8 cellular contexts compared by ENCODE assay signal in the genomic region with DNA sequence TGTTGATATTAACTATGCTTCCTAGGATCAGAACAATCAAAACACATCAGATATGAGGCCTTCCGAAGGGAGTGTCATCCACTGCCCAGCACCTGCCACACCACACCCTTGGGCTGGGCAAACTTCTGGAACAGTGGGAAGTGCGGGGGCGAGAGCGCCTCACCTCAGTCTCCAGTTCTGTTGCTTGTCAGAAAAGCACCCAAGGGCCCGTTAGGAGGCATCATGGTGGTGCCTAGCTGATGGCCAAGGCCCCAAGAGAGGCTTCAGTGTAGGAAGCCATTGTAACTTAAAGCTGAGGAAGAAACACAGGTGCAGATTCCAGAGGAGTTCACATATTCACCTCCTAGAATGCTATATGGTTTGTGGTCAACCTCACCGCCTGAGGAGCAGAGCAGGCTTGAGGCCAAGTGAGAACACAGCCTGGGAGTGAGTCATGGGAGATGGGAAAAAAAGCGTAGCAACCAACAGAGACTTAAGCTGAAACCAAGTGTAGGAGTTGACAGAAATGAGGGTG.
DNase-seq lines count a peak whose midpoint lies in the region; ATAC-seq and TF ChIP-seq lines count a peak whose summit lies in the region.

No MANE protein-coding gene starts in this region.

- no peak overlapping the region for H4K8ac ChIP-seq in H9 (replicated peaks; ENCODE audit: insufficient read length, low read depth, low read length)

- no peak overlapping the region for H2BK5ac ChIP-seq in H9 (ENCODE audit: insufficient read length, low read length)

- ATAC-seq in left cardiac atrium (peak; percentile 46 to 95), Right ventricle myocardium superior (ENCODE audit: poor library complexity) (no peak), lower lobe of right lung (peak; percentile 40 to 63), upper lobe of right lung (peak; percentile 22), HG02623 (IDR thresholded peaks at IDR 0.05; ENCODE audit: unreplicated experiment) (no peak)

- intact Hi-C loops in left cardiac atrium (cut with DNase I): loop anchor here in 1 of 2 donors (10.0 kb wide), 1 partner anchor 147 kb away; no protein-coding TSS in a partner anchor
- intact Hi-C loops in Right ventricle myocardium superior (cut with DNase I): loop anchor here (5.0 kb wide), 1 partner anchor 145 kb away; no protein-coding TSS in a partner anchor
- intact Hi-C loops in lower lobe of right lung (cut with DNase I): no loop called here
- intact Hi-C loops in upper lobe of right lung (cut with DNase I): no loop called here

- no peak overlapping the region for H2AK5ac ChIP-seq in H9 (ENCODE audit: insufficient read length, low read length)

- no peaks in the 10 kb centered on the region for H3K9me3 ChIP-seq in lower lobe of right lung
- H3K9me3 ChIP-seq in upper lobe of right lung: no peaks in the 10 kb centered on the region
- no peaks in the 10 kb centered on the region for H3K9me3 ChIP-seq in H9 (ENCODE audit: control insufficient read depth, low read depth, low read length)

- H4K5ac ChIP-seq in H9 (ENCODE audit: insufficient read length, low read depth, low read length): no peak overlapping the region

- no peak overlapping the region for H3K56ac ChIP-seq in H9 (ENCODE audit: insufficient read length, low read depth, low read length)

- WGBS in H9 (ENCODE audit: extremely low coverage, insufficient read length, low lambda C conversion rate): no CpG with 5 or more reads among the region's 7 CpGs

- DNase-seq in left cardiac atrium (peak; percentile 35), Right ventricle myocardium superior (no peak), lower lobe of right lung (no peak), upper lobe of right lung (no peak), H9 (no peak)
- peak; percentile 68 for DNase-seq in activated naive CD8-positive, alpha-beta T cell treated with anti-CD3 and anti-CD28 coated beads for 36 hours
- no peak for DNase-seq in activated CD4-positive, CD25-positive, alpha-beta regulatory T cell (lab: John Stamatoyannopoulos, UW)

- H3K4me2 ChIP-seq in H9 (ENCODE audit: insufficient read depth, insufficient read length, low read length): no peak overlapping the region

- H3K23ac ChIP-seq in H9 (ENCODE audit: insufficient read length, low read depth, low read length): no peak overlapping the region

- no peak overlapping the region for H3T11ph ChIP-seq in H9 (ENCODE audit: low read length)

- H2BK20ac ChIP-seq in H9 (ENCODE audit: low read depth, low read length, poor library complexity, severe bottlenecking): no peak overlapping the region

- H3K4me3 ChIP-seq in lower lobe of right lung: no peak overlapping the region
- no peak overlapping the region for H3K4me3 ChIP-seq in upper lobe of right lung

- no peak overlapping the region for H3K4me3 Mint-ChIP-seq in activated naive CD8-positive, alpha-beta T cell treated with anti-CD3 and anti-CD28 coated beads for 36 hours
- no peak overlapping the region for H3K4me3 Mint-ChIP-seq in H9

- H3K4me1 Mint-ChIP-seq in activated naive CD8-positive, alpha-beta T cell treated with anti-CD3 and anti-CD28 coated beads for 36 hours: peaks cover 10% of the 10 kb centered on the region
- peaks cover 3% of the 10 kb centered on the region in 2 experiments for H3K4me1 Mint-ChIP-seq in H9

- H3K27ac Mint-ChIP-seq in activated naive CD8-positive, alpha-beta T cell treated with anti-CD3 and anti-CD28 coated beads for 36 hours: peak overlapping the region; percentile 0
- 0 out of 7 replicates have a peak overlapping the region, but pooled peaks of 1 of the 3 experiments have one; percentile 22 for H3K27ac Mint-ChIP-seq in H9

- no peak overlapping the region for H2BK15ac ChIP-seq in H9 (ENCODE audit: low read depth, low read length)

- H3K79me1 ChIP-seq in H9 (ENCODE audit: insufficient read depth, low read depth, low read length, poor library complexity, severe bottlenecking): no peaks in the 10 kb centered on the region

- H3K36me3 ChIP-seq in lower lobe of right lung: no peaks in the 10 kb centered on the region
- no peaks in the 10 kb centered on the region for H3K36me3 ChIP-seq in upper lobe of right lung

- no peak overlapping the region for H2AFZ ChIP-seq in H9 (ENCODE audit: low read length)

- H3K23me2 ChIP-seq in H9 (ENCODE audit: insufficient read length, low read depth, low read length, poor library complexity, severe bottlenecking): no peaks in the 10 kb centered on the region

- no peaks in the 10 kb centered on the region for H4K20me1 ChIP-seq in H9 (ENCODE audit: control insufficient read depth, insufficient read depth, insufficient read length)

- H3K4ac ChIP-seq in H9 (ENCODE audit: low read depth, low read length): no peak overlapping the region

- H3K27me3 ChIP-seq in lower lobe of right lung (ENCODE audit: low read depth): no peaks in the 10 kb centered on the region
- H3K27me3 ChIP-seq in upper lobe of right lung: no peaks in the 10 kb centered on the region
- no peaks in the 10 kb centered on the region for H3K27me3 ChIP-seq in H9 (ENCODE audit: insufficient read depth, low read length)

- H4K91ac ChIP-seq in H9 (ENCODE audit: insufficient read length, low read depth, low read length): no peak overlapping the region

- TF ChIP-seq CTCF in lower lobe of right lung (IDR thresholded peaks at IDR 0.05) (no peak), upper lobe of right lung (IDR thresholded peaks at IDR 0.05) (no peak), H9 (conservative IDR thresholded peaks at IDR 0.05) (no peak)

- no peak overlapping the region for H3K27ac ChIP-seq in lower lobe of right lung
- H3K27ac ChIP-seq in upper lobe of right lung: no peak overlapping the region
- H3K27ac ChIP-seq in H9 (ENCODE audit: insufficient read length, low read depth, low read length): no peak overlapping the region

- H3K27me3 Mint-ChIP-seq in activated naive CD8-positive, alpha-beta T cell treated with anti-CD3 and anti-CD28 coated beads for 36 hours: peaks cover 9% of the 10 kb centered on the region
- H3K27me3 Mint-ChIP-seq in H9 (ENCODE audit: low read depth): peaks cover 2% of the 10 kb centered on the region; the same call in 1 of the 2 replicates

- no peaks in the 10 kb centered on the region for H3K79me2 ChIP-seq in H9 (ENCODE audit: insufficient read depth, low read length)

- H2BK12ac ChIP-seq in H9 (ENCODE audit: insufficient read length, low read depth, low read length): no peak overlapping the region

- H3K36me3 Mint-ChIP-seq in activated naive CD8-positive, alpha-beta T cell treated with anti-CD3 and anti-CD28 coated beads for 36 hours: no peaks in the 10 kb centered on the region
- no peaks in the 10 kb centered on the region for H3K36me3 Mint-ChIP-seq in H9 (ENCODE audit: insufficient read depth in 1 of 3, low read depth in 3 of 3)

- H3K18ac ChIP-seq in H9 (ENCODE audit: insufficient read length, low read depth, low read length): no peak overlapping the region

- no peak overlapping the region for H2BK120ac ChIP-seq in H9 (ENCODE audit: low read depth, low read length, poor library complexity, severe bottlenecking)

- H3K14ac ChIP-seq in H9 (ENCODE audit: insufficient read depth, low read length): no peak overlapping the region

- H3K9ac ChIP-seq in H9 (ENCODE audit: extremely low read depth, insufficient read length, low read length): no peak overlapping the region

- H3K4me1 ChIP-seq in lower lobe of right lung (peaks cover 12% of the 10 kb centered on the region), upper lobe of right lung (peaks cover 4% of the 10 kb centered on the region), H9 (ENCODE audit: insufficient read depth, low read length) (no peaks in the 10 kb centered on the region)

- H3K9me3 Mint-ChIP-seq in activated naive CD8-positive, alpha-beta T cell treated with anti-CD3 and anti-CD28 coated beads for 36 hours: no peaks in the 10 kb centered on the region
- no peaks in the 10 kb centered on the region for H3K9me3 Mint-ChIP-seq in H9

Comparison
In these comparisons a context has a peak if more than half of its experiments do, and no peak if none do; other contexts are left out.
1. ATAC-seq: peak in left cardiac atrium (2 of 2), lower lobe of right lung (2 of 2) and upper lobe of right lung (single experiment); none in Right ventricle myocardium superior (single experiment) and HG02623 (single experiment).
2. DNase-seq: peak in left cardiac atrium (single experiment) and activated naive CD8-positive, alpha-beta T cell treated with anti-CD3 and anti-CD28 coated beads for 36 hours (single experiment); none in Right ventricle myocardium superior (single experiment), lower lobe of right lung (single experiment), upper lobe of right lung (single experiment), activated CD4-positive, CD25-positive, alpha-beta regulatory T cell (0 of 4) and H9 (single experiment).